In the genomic region with DNA sequence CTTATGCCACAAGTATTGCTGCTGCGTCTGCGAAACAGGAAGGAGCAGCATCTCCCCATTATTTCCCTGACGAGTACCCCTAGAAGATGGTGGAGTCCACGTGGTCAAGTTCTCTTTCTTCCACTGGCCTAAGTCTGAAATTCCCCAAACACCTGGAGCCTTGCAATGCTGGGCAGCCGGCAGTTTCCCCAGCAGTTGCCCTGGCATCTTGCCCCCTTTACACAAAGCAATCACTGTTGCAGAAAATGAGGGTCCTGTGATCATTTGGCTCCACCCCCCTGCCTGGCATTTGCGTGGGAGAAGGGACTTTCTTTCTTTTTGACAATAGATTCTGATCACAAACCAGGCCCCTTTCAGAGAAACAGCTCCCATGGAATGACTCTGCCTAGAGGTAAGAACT, we compare ENCODE assay signal across 8 cellular contexts. TPM values are rescaled to one million over a fixed set of nuclear protein-coding genes. Genes with fewer than 3 reads are reported as not detected.
DNase-seq lines count a peak whose midpoint lies in the region; ATAC-seq and TF ChIP-seq lines count a peak whose summit lies in the region.

No MANE protein-coding gene starts in this region.

- in situ Hi-C loops in GM13977 (cut with MboI; ENCODE audit: low pct_unique_long_range_greater_than_20kb, low sequenced_read_pairs, unreplicated experiment), result no loop called here

- no peak overlapping the region for H3K4me3 ChIP-seq in tibial nerve

- no peak for ATAC-seq in activated naive CD4-positive, alpha-beta T cell treated with anti-CD3 and anti-CD28 coated beads, Interleukin-2, amount 50 U/mL, for 72 hours
- ATAC-seq in activated naive CD8-positive, alpha-beta T cell treated with anti-CD3 and anti-CD28 coated beads, Interleukin-2, amount 50 U/mL, for 24 hours, result no peak

- H3K36me3 ChIP-seq in tibial nerve, result no peaks in the 10 kb centered on the region

- peak in 1 of 2 donors; percentile 51 for TF ChIP-seq EP300 in tibial nerve (IDR thresholded peaks at IDR 0.05)

- no peaks in the 10 kb centered on the region for H3K27me3 Mint-ChIP-seq in activated naive CD4-positive, alpha-beta T cell treated with anti-CD3 and anti-CD28 coated beads, Interleukin-2, amount 50 U/mL, for 24 hours
- no peaks in the 10 kb centered on the region for H3K27me3 Mint-ChIP-seq in activated naive CD8-positive, alpha-beta T cell treated with anti-CD3 and anti-CD28 coated beads, Interleukin-2, amount 50 U/mL, for 24 hours

- H3K9me3 Mint-ChIP-seq in activated naive CD4-positive, alpha-beta T cell treated with anti-CD3 and anti-CD28 coated beads, Interleukin-2, amount 50 U/mL, for 24 hours, result no peaks in the 10 kb centered on the region
- H3K9me3 Mint-ChIP-seq in activated naive CD4-positive, alpha-beta T cell treated with anti-CD3 and anti-CD28 coated beads, Interleukin-2, amount 50 U/mL, for 72 hours, result no peaks in the 10 kb centered on the region
- H3K9me3 Mint-ChIP-seq in activated naive CD8-positive, alpha-beta T cell treated with anti-CD3 and anti-CD28 coated beads, Interleukin-2, amount 50 U/mL, for 24 hours, result no peaks in the 10 kb centered on the region

- 35 to 50% methylated on average over 6 of the region's 6 CpGs for WGBS in tibial nerve, 2 donors

- peaks cover 32% of the 10 kb centered on the region for H3K4me1 Mint-ChIP-seq in activated naive CD4-positive, alpha-beta T cell treated with anti-CD3 and anti-CD28 coated beads, Interleukin-2, amount 50 U/mL, for 24 hours
- H3K4me1 Mint-ChIP-seq in activated naive CD8-positive, alpha-beta T cell treated with anti-CD3 and anti-CD28 coated beads, Interleukin-2, amount 50 U/mL, for 24 hours, result peaks cover 24% of the 10 kb centered on the region

- peak overlapping the region; percentile 60 to 88 (median 76) for H3K27ac ChIP-seq in tibial nerve

- peak overlapping the region; percentile 40 for H3K4me3 Mint-ChIP-seq in activated naive CD4-positive, alpha-beta T cell treated with anti-CD3 and anti-CD28 coated beads, Interleukin-2, amount 50 U/mL, for 24 hours
- no peak overlapping the region for H3K4me3 Mint-ChIP-seq in activated naive CD8-positive, alpha-beta T cell treated with anti-CD3 and anti-CD28 coated beads, Interleukin-2, amount 50 U/mL, for 24 hours

- no peak for TF ChIP-seq CTCF in tibial nerve (IDR thresholded peaks at IDR 0.05)
- no peak for TF ChIP-seq CTCF in GM13977 (IDR thresholded peaks at IDR 0.05; ENCODE audit: extremely low read depth, insufficient read depth, missing control alignments)

- no peaks in the 10 kb centered on the region for H3K27me3 ChIP-seq in tibial nerve

- TF ChIP-seq POLR2A in tibial nerve (IDR thresholded peaks at IDR 0.05), result no peak

- DNase-seq in activated naive CD4-positive, alpha-beta T cell treated with anti-CD3 and anti-CD28 coated beads, Interleukin-2, amount 50 U/mL, for 72 hours (ENCODE audit: low spot score in 2 of 2), result no peak
- no peak for DNase-seq in activated naive CD8-positive, alpha-beta T cell treated with anti-CD3 and anti-CD28 coated beads, Interleukin-2, amount 50 U/mL, for 24 hours
- peak; percentile 85 for DNase-seq in medulla oblongata (ENCODE audit: extremely low spot score)
- DNase-seq in tibial nerve (ENCODE audit: low spot score in 2 of 2), result no peak
- DNase-seq in DMS153 (lab: John Stamatoyannopoulos, UW), result no peak
- DNase-seq in NCI-H146 (lab: John Stamatoyannopoulos, UW), result no peak
- no peak for DNase-seq in GM13977 (ENCODE audit: low spot score)

- peak overlapping the region; percentile 76 for H3K27ac Mint-ChIP-seq in activated naive CD4-positive, alpha-beta T cell treated with anti-CD3 and anti-CD28 coated beads, Interleukin-2, amount 50 U/mL, for 24 hours
- peak overlapping the region in 1 of 2 donors; percentile 47 for H3K27ac Mint-ChIP-seq in activated naive CD4-positive, alpha-beta T cell treated with anti-CD3 and anti-CD28 coated beads, Interleukin-2, amount 50 U/mL, for 72 hours
- peak overlapping the region; percentile 35 for H3K27ac Mint-ChIP-seq in activated naive CD8-positive, alpha-beta T cell treated with anti-CD3 and anti-CD28 coated beads, Interleukin-2, amount 50 U/mL, for 24 hours

- H3K9me3 ChIP-seq in tibial nerve, result peaks cover 0 to 4% (median 0%) of the 10 kb centered on the region in 4 donors

- peaks cover 0 to 57% (median 29%) of the 10 kb centered on the region in 4 donors for H3K4me1 ChIP-seq in tibial nerve

- H3K36me3 Mint-ChIP-seq in activated naive CD4-positive, alpha-beta T cell treated with anti-CD3 and anti-CD28 coated beads, Interleukin-2, amount 50 U/mL, for 24 hours, result no peaks in the 10 kb centered on the region
- H3K36me3 Mint-ChIP-seq in activated naive CD4-positive, alpha-beta T cell treated with anti-CD3 and anti-CD28 coated beads, Interleukin-2, amount 50 U/mL, for 72 hours, result no peaks in the 10 kb centered on the region
- H3K36me3 Mint-ChIP-seq in activated naive CD8-positive, alpha-beta T cell treated with anti-CD3 and anti-CD28 coated beads, Interleukin-2, amount 50 U/mL, for 24 hours (ENCODE audit: low read depth), result no peaks in the 10 kb centered on the region

RNA-seq across cellular contexts. Expression of gene FOS, which starts 57.0 kb away (rescaled TPM):
- total RNA-seq in activated naive CD4-positive, alpha-beta T cell treated with anti-CD3 and anti-CD28 coated beads, Interleukin-2, amount 50 U/mL, for 72 hours, result 10 to 100 TPM; 55.8 to 65.9 TPM
- 1,000 to 10,000 TPM in 1 of 4 donors, 100 to 1,000 TPM in 3; 373 to 1,352 (median 619) TPM for total RNA-seq in tibial nerve

Comparison
In these comparisons a context has a peak if more than half of its experiments do, and no peak if none do; other contexts are left out.
1. RNA of gene FOS, which starts 57.0 kb away (total RNA-seq): 373 to 1,352 TPM in tibial nerve; 55.8 to 65.9 TPM in activated naive CD4-positive, alpha-beta T cell treated with anti-CD3 and anti-CD28 coated beads, Interleukin-2, amount 50 U/mL, for 72 hours; every median in the first group is over 4 times any median in the second.